9 cellular contexts compared by ENCODE assay signal in genomic region chr7:131235489-131236317, GRCh38.
DNase-seq lines count a peak whose midpoint lies in the region; ATAC-seq and TF ChIP-seq lines count a peak whose summit lies in the region.
"Had no signal": no experiment of that assay in that cellular context is flagged by ENCODE, and none has a peak within 500 bp of the region (broad histone marks: within the 10 kb centered on the region; RNA-seq: fewer than 3 reads in every experiment).

No MANE protein-coding gene starts in this region.

- POLR2A ChIA-PET in CD4-positive, alpha-beta T cell (lab: Charles Lee), result interaction anchor here (1.0 to 1.6 kb wide), 4 partner anchors 92 to 129 kb away, joined by 3 to 8 read pairs (median 6); partner anchors contain the start of gene MKLN1

- H3K4me1 Mint-ChIP-seq in CD4-positive, alpha-beta T cell (ENCODE audit: low read depth), result peaks cover 36% of the 10 kb centered on the region
- H3K4me1 Mint-ChIP-seq in activated T-cell treated with anti-CD3 and anti-CD28 coated beads, Interleukin-2, amount 50 U/mL, for 4 hours (ENCODE audit: low read depth), result peaks cover 57% of the 10 kb centered on the region

- no peak for TF ChIP-seq POLR2A in sigmoid colon (IDR thresholded peaks at IDR 0.05)
- no peak for TF ChIP-seq POLR2A in testis (IDR thresholded peaks at IDR 0.05)

- H3K27ac ChIP-seq in CD4-positive, alpha-beta T cell (ENCODE audit: low read depth, low read length), result no peak overlapping the region
- peak overlapping the region in 2 of 4 donors; percentile 17 to 30 for H3K27ac ChIP-seq in sigmoid colon
- H3K27ac ChIP-seq in testis, result peak overlapping the region in 1 of 2 donors; percentile 29
- H3K27ac ChIP-seq: tibial artery had no signal

- no peaks in the 10 kb centered on the region for H3K27me3 ChIP-seq in CD4-positive, alpha-beta T cell (ENCODE audit: control insufficient read depth, insufficient read depth, low read length)
- H3K27me3 ChIP-seq in sigmoid colon (no peaks in the 10 kb centered on the region), testis (no peaks in the 10 kb centered on the region)
- H3K27me3 ChIP-seq: tibial artery had no signal

- peak; percentile 65 for ATAC-seq in CD4-positive, alpha-beta T cell (ENCODE audit: poor library complexity)
- ATAC-seq in activated T-cell treated with anti-CD3 and anti-CD28 coated beads, Interleukin-2, amount 50 U/mL, for 4 hours, result peak; percentile 85 to 87
- ATAC-seq in GM21360 (IDR thresholded peaks at IDR 0.05; ENCODE audit: unreplicated experiment), result no peak
- no peak for ATAC-seq in GM18517 (IDR thresholded peaks at IDR 0.05; ENCODE audit: unreplicated experiment)

- no peaks in the 10 kb centered on the region for H3K9me3 Mint-ChIP-seq in CD4-positive, alpha-beta T cell
- H3K9me3 Mint-ChIP-seq in activated T-cell treated with anti-CD3 and anti-CD28 coated beads, Interleukin-2, amount 50 U/mL, for 4 hours, result no peaks in the 10 kb centered on the region

- H3K27me3 Mint-ChIP-seq in CD4-positive, alpha-beta T cell, result no peaks in the 10 kb centered on the region
- no peaks in the 10 kb centered on the region for H3K27me3 Mint-ChIP-seq in activated T-cell treated with anti-CD3 and anti-CD28 coated beads, Interleukin-2, amount 50 U/mL, for 4 hours (ENCODE audit: low read depth)

- H3K4me3 ChIP-seq in sigmoid colon, result no peak overlapping the region
- no peak overlapping the region for H3K4me3 ChIP-seq in testis
- H3K4me3 ChIP-seq: tibial artery had no signal

- H3K4me3 Mint-ChIP-seq in CD4-positive, alpha-beta T cell, result peak overlapping the region; percentile 43
- H3K4me3 Mint-ChIP-seq in activated T-cell treated with anti-CD3 and anti-CD28 coated beads, Interleukin-2, amount 50 U/mL, for 4 hours, result peak overlapping the region; percentile 58

- H3K36me3 ChIP-seq in sigmoid colon (no peaks in the 10 kb centered on the region), testis (ENCODE audit: low read depth, missing control alignments) (no peaks in the 10 kb centered on the region)
- H3K36me3 ChIP-seq: tibial artery had no signal

- TF ChIP-seq CTCF in CD4-positive, alpha-beta T cell (IDR thresholded peaks at IDR 0.05), result no peak
- no peak for TF ChIP-seq CTCF in sigmoid colon (IDR thresholded peaks at IDR 0.05)
- TF ChIP-seq CTCF in testis (IDR thresholded peaks at IDR 0.05), result no peak

- WGBS in sigmoid colon, 2 donors, result 61 to 72% methylated on average over 13 of the region's 13 CpGs
- WGBS in testis, 2 donors, result 57 to 72% methylated on average over 13 of the region's 13 CpGs

- TF ChIP-seq EP300 in sigmoid colon (IDR thresholded peaks at IDR 0.05), result no peak

- no peaks in the 10 kb centered on the region for H3K36me3 Mint-ChIP-seq in CD4-positive, alpha-beta T cell (ENCODE audit: low read depth)
- H3K36me3 Mint-ChIP-seq in activated T-cell treated with anti-CD3 and anti-CD28 coated beads, Interleukin-2, amount 50 U/mL, for 4 hours (ENCODE audit: insufficient read depth), result no peaks in the 10 kb centered on the region

- no peaks in the 10 kb centered on the region for H3K9me3 ChIP-seq in CD4-positive, alpha-beta T cell (ENCODE audit: control insufficient read depth, low read length)
- H3K9me3 ChIP-seq in sigmoid colon (no peaks in the 10 kb centered on the region), testis (no peaks in the 10 kb centered on the region)
- H3K9me3 ChIP-seq: tibial artery had no signal

- CTCF ChIA-PET in CD4-positive, alpha-beta T cell (lab: Charles Lee), result interaction anchor here (1.1 to 1.3 kb wide), 2 partner anchors 18 to 114 kb away, joined by 3 read pairs; no protein-coding TSS in a partner anchor

- peak; percentile 48 to 81 (median 59) for DNase-seq in CD4-positive, alpha-beta T cell
- DNase-seq in NCI-H460 (ENCODE audit: extremely low read depth, low read depth) (peak; percentile 99), fibroblast of peridontal ligament (ENCODE audit: extremely low read depth) (peak; percentile 96), sigmoid colon (peak; percentile 71), testis (no peak)
- DNase-seq in activated T-cell treated with anti-CD3 and anti-CD28 coated beads, Interleukin-2, amount 50 U/mL, for 4 hours, result peak; percentile 67

- H3K4me1 ChIP-seq in sigmoid colon (peaks cover 0 to 8% (median 4%) of the 10 kb centered on the region in 4 donors), testis (peaks cover 12% of the 10 kb centered on the region)

- peak overlapping the region; percentile 67 for H3K27ac Mint-ChIP-seq in CD4-positive, alpha-beta T cell

- intact Hi-C loops in CD4-positive, alpha-beta T cell (cut with DNase I, micrococcal nuclease), result loop anchor here (1.0 to 5.0 kb wide), 2 partner anchors 123 to 127 kb away; no protein-coding TSS in a partner anchor
- intact Hi-C loops in sigmoid colon (cut with DNase I), result no loop called here
- intact Hi-C loops in testis (cut with DNase I; ENCODE audit: low total_unique reads), result no loop called here

Comparison
In these comparisons a context has a peak if more than half of its experiments do, and no peak if none do; other contexts are left out.
1. ATAC-seq: peak in CD4-positive, alpha-beta T cell (single experiment) and activated T-cell treated with anti-CD3 and anti-CD28 coated beads, Interleukin-2, amount 50 U/mL, for 4 hours (2 of 2); none in GM21360 (single experiment) and GM18517 (single experiment).
2. intact Hi-C loops: an anchor here in CD4-positive, alpha-beta T cell (1.0 to 5.0 kb wide); none called in sigmoid colon and testis.